20 cellular contexts compared by ENCODE assay signal in the genomic region with DNA sequence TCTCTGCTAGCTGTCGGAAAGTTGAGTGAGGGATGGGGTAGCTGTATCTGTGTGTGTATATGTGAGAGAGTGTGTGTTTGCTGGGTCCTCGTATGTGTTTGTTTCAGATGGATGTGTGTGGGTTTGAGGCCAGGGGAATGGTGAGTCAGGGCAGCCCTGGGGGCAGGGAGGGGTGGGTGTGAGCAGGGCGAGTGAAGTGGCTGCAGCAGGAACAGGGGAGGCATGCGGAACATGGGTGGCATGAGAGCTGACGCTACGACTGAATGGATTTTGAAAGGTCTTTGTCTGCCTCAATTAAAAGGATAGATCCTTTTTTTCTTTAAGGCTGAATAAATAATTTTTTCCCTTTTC.
DNase-seq lines count a peak whose midpoint lies in the region; ATAC-seq, FAIRE-seq and TF ChIP-seq lines count a peak whose summit lies in the region.
"Had no signal": no experiment of that assay in that cellular context is flagged by ENCODE, and none has a peak within 500 bp of the region (broad histone marks: within the 10 kb centered on the region; RNA-seq: fewer than 3 reads in every experiment).

No MANE protein-coding gene starts in this region.

- H3K27me3 ChIP-seq in breast epithelium: no peaks in the 10 kb centered on the region
- H3K27me3 ChIP-seq in fibroblast of lung (ENCODE audit: control insufficient read depth, insufficient read depth, low read length): no peaks in the 10 kb centered on the region
- H3K27me3 ChIP-seq in left lung: no peaks in the 10 kb centered on the region

- H3K4me1 Mint-ChIP-seq in MCF 10A (ENCODE audit: insufficient read depth, unreplicated experiment): peaks cover 11% of the 10 kb centered on the region
- H3K4me1 Mint-ChIP-seq: T-cell had no signal

- DNase-seq in MCF 10A (ENCODE audit: unreplicated experiment) (no peak), breast epithelium (ENCODE audit: low spot score in 2 of 2) (no peak), fibroblast of lung (ENCODE audit: low read depth in 2 of 2) (peak; percentile 38 to 71), left lung (no peak), urothelium cell line (ENCODE audit: low spot score) (peak; percentile 18), NCI-H1694 (lab: John Stamatoyannopoulos, UW) (no peak), NCI-H524 (lab: John Stamatoyannopoulos, UW) (no peak), A172 (ENCODE audit: low spot score) (no peak)
- DNase-seq: activated CD4-positive, alpha-beta T cell treated with anti-CD3 and anti-CD28 coated beads, Interleukin-2, amount 50 U/mL, for 1 hour; activated naive CD4-positive, alpha-beta T cell treated with anti-CD3 and anti-CD28 coated beads for 36 hours; C1 segment of cervical spinal cord; Karpas-422; NCI-H146; T-cell had no signal

- H4K20me1 ChIP-seq in fibroblast of lung (ENCODE audit: control insufficient read depth, extremely low read depth, insufficient read depth, low read length): no peaks in the 10 kb centered on the region

- no peaks in the 10 kb centered on the region for H3K36me3 ChIP-seq in breast epithelium
- no peaks in the 10 kb centered on the region for H3K36me3 ChIP-seq in fibroblast of lung (ENCODE audit: control insufficient read depth, insufficient read depth, low read length)
- H3K36me3 ChIP-seq in left lung: no peaks in the 10 kb centered on the region
- H3K36me3 ChIP-seq: thoracic aorta had no signal

- no peak for FAIRE-seq in urothelium cell line (lab: Jason Lieb, UNC)
- FAIRE-seq: A204.1 had no signal

- TF ChIP-seq CTCF in MCF 10A (IDR thresholded peaks at IDR 0.05; ENCODE audit: unreplicated experiment): no peak
- no peak for TF ChIP-seq CTCF in breast epithelium (IDR thresholded peaks at IDR 0.05)
- no peak for TF ChIP-seq CTCF in fibroblast of lung (conservative IDR thresholded peaks at IDR 0.05 in 1 of 2, IDR thresholded peaks at IDR 0.05 in 1 of 2; ENCODE audit: low read depth in 1 of 2, low read length in 2 of 2)
- TF ChIP-seq CTCF in left lung (IDR thresholded peaks at IDR 0.05): no peak

- peak; percentile 16 for ATAC-seq in left lung
- ATAC-seq: HCT116, T-cell had no signal

- H3K79me2 ChIP-seq in fibroblast of lung (ENCODE audit: control insufficient read depth, insufficient read depth, low read length): no peaks in the 10 kb centered on the region

- CTCF ChIA-PET in MCF 10A (lab: Yijun Ruan, JAX): interaction anchor here (0.5 to 0.7 kb wide), 3 partner anchors 237 to 1218 kb away, joined by 3 to 5 read pairs (median 4); no protein-coding TSS in a partner anchor

- H3K9ac ChIP-seq in fibroblast of lung (ENCODE audit: insufficient read depth, low read length): no peak overlapping the region

- BruUV-seq in MCF 10A (replicated peaks; lab: Mats Ljungman, UMichigan): no TSS peak

- no peak overlapping the region for H3K4me2 ChIP-seq in fibroblast of lung (ENCODE audit: extremely low read depth, insufficient read depth, low read length)

- H3K9me3 Mint-ChIP-seq in MCF 10A (ENCODE audit: unreplicated experiment): no peaks in the 10 kb centered on the region
- H3K9me3 Mint-ChIP-seq: activated naive CD4-positive, alpha-beta T cell treated with anti-CD3 and anti-CD28 coated beads for 36 hours; dendritic cell treated with granulocyte-macrophage colony-stimulating factor and Interleukin-4, amounts not matched to agents 40 ng/mL and 50 ng/mL, for 4 days; T-cell had no signal

- H2AFZ ChIP-seq in fibroblast of lung (ENCODE audit: low read length): no peak overlapping the region

- H3K4me1 ChIP-seq in breast epithelium (no peaks in the 10 kb centered on the region), fibroblast of lung (ENCODE audit: control insufficient read depth, extremely low read depth, insufficient read depth, low read length) (peaks cover 13% of the 10 kb centered on the region), left lung (no peaks in the 10 kb centered on the region)

- no peak overlapping the region for H3K4me3 ChIP-seq in breast epithelium
- H3K4me3 ChIP-seq in fibroblast of lung (replicated peaks in 1 of 4; ENCODE audit: control extremely low read depth in 1 of 4, insufficient read depth in 1 of 4, low read depth in 3 of 4, low read length in 4 of 4): no peak overlapping the region
- no peak overlapping the region for H3K4me3 ChIP-seq in left lung
- H3K4me3 ChIP-seq: lung, thoracic aorta had no signal

- H3K27ac Mint-ChIP-seq in MCF 10A (ENCODE audit: low read depth, unreplicated experiment): peak overlapping the region; percentile 55
- H3K27ac Mint-ChIP-seq: activated naive CD4-positive, alpha-beta T cell treated with anti-CD3 and anti-CD28 coated beads for 36 hours; dendritic cell treated with granulocyte-macrophage colony-stimulating factor and Interleukin-4, amounts not matched to agents 40 ng/mL and 50 ng/mL, for 4 days; T-cell had no signal

- POLR2A ChIA-PET in MCF 10A (lab: Yijun Ruan, JAX): no interaction called here

- H3K27ac ChIP-seq in breast epithelium (peak overlapping the region in 1 of 2 donors; percentile 58), fibroblast of lung (ENCODE audit: insufficient read depth, low read length) (no peak overlapping the region), left lung (no peak overlapping the region)
- H3K27ac ChIP-seq: epithelial cell of prostate, thoracic aorta had no signal

- TF ChIP-seq POLR2A in breast epithelium (IDR thresholded peaks at IDR 0.05): no peak

- intact Hi-C loops in MCF 10A (cut with micrococcal nuclease): no loop called here
- intact Hi-C loops in breast epithelium (cut with DNase I; ENCODE audit: low total_unique reads): no loop called here
- intact Hi-C loops in left lung (cut with DNase I): no loop called here

- H3K27me3 Mint-ChIP-seq in MCF 10A (ENCODE audit: insufficient read depth, unreplicated experiment): no peaks in the 10 kb centered on the region
- H3K27me3 Mint-ChIP-seq: dendritic cell treated with granulocyte-macrophage colony-stimulating factor and Interleukin-4, amounts not matched to agents 40 ng/mL and 50 ng/mL, for 4 days had no signal

- H3K36me3 Mint-ChIP-seq in MCF 10A (ENCODE audit: insufficient read depth, unreplicated experiment): no peaks in the 10 kb centered on the region
- H3K36me3 Mint-ChIP-seq: T-cell had no signal

- H3K4me3 Mint-ChIP-seq in MCF 10A (ENCODE audit: unreplicated experiment): no peak overlapping the region
- H3K4me3 Mint-ChIP-seq: activated naive CD4-positive, alpha-beta T cell treated with anti-CD3 and anti-CD28 coated beads for 36 hours; dendritic cell treated with granulocyte-macrophage colony-stimulating factor and Interleukin-4, amounts not matched to agents 40 ng/mL and 50 ng/mL, for 4 days; T-cell had no signal

- H3K9me3 ChIP-seq in breast epithelium (no peaks in the 10 kb centered on the region), fibroblast of lung (ENCODE audit: control insufficient read depth, insufficient read depth, low read depth, low read length) (no peaks in the 10 kb centered on the region), left lung (no peaks in the 10 kb centered on the region)
- H3K9me3 ChIP-seq: thoracic aorta had no signal

Comparison
In these comparisons a context has a peak if more than half of its experiments do, and no peak if none do; other contexts are left out.
1. DNase-seq: peak in fibroblast of lung (2 of 2) and urothelium cell line (single experiment); none in MCF 10A (single experiment), breast epithelium (0 of 2), left lung (0 of 2), NCI-H1694 (single experiment), NCI-H524 (0 of 2) and A172 (single experiment).